In genomic region chr15:29570931-29571727, GRCh38 we compare ENCODE assay signal across 8 cellular contexts.
DNase-seq lines count a peak whose midpoint lies in the region; ATAC-seq and TF ChIP-seq lines count a peak whose summit lies in the region.

No MANE protein-coding gene starts in this region.

- H3K9me3 ChIP-seq in mesodermal cell (ENCODE audit: control insufficient read depth, low read length), result no peaks in the 10 kb centered on the region
- H3K9me3 ChIP-seq in upper lobe of left lung, result no peaks in the 10 kb centered on the region

- peaks cover 9% of the 10 kb centered on the region for H3K4me1 ChIP-seq in mesodermal cell (ENCODE audit: control insufficient read depth, insufficient read depth, low read length, poor library complexity, severe bottlenecking)
- peaks cover 4 to 39% (median 16%) of the 10 kb centered on the region in 4 donors for H3K4me1 ChIP-seq in upper lobe of left lung

- 0 to 1% methylated on average over 41 to 55 of the region's 90 CpGs for WGBS in mesodermal cell (ENCODE audit: insufficient coverage in 2 of 2), 2 experiments
- 1 to 3% methylated on average over 10 to 17 of the region's 90 CpGs for WGBS in upper lobe of left lung, 2 donors

- H3K27me3 ChIP-seq in upper lobe of left lung, result peaks cover 0 to 18% (median 2%) of the 10 kb centered on the region in 4 donors

- TF ChIP-seq POLR2A in upper lobe of left lung (IDR thresholded peaks at IDR 0.05), result no peak

- peak in 1 of 2 donors; percentile 21 for ATAC-seq in upper lobe of left lung (ENCODE audit: low FRiP score in 2 of 2)
- no peak for ATAC-seq in HG02798 (IDR thresholded peaks at IDR 0.05; ENCODE audit: poor library complexity, unreplicated experiment)
- ATAC-seq in GM21360 (IDR thresholded peaks at IDR 0.05; ENCODE audit: unreplicated experiment), result no peak

- TF ChIP-seq CTCF in choroid plexus epithelial cell (conservative IDR thresholded peaks at IDR 0.05; ENCODE audit: low read depth, low read length), result no peak
- no peak for TF ChIP-seq CTCF in upper lobe of left lung (IDR thresholded peaks at IDR 0.05)

- H3K36me3 ChIP-seq in mesodermal cell (ENCODE audit: control insufficient read depth, insufficient read depth, low read length) (no peaks in the 10 kb centered on the region), upper lobe of left lung (no peaks in the 10 kb centered on the region)

- H3K27ac ChIP-seq in mesodermal cell (ENCODE audit: low read depth, low read length, severe bottlenecking) (no peak overlapping the region), upper lobe of left lung (peak overlapping the region in 2 of 4 donors; percentile 4 to 61)

- peak overlapping the region; percentile 35 for H3K4me3 ChIP-seq in choroid plexus epithelial cell (ENCODE audit: low read depth, low read length)
- H3K4me3 ChIP-seq in mesodermal cell (ENCODE audit: extremely low read depth, insufficient read depth, low read length, poor library complexity, severe bottlenecking), result peak overlapping the region; percentile 29
- peak overlapping the region; percentile 7 to 60 (median 54) for H3K4me3 ChIP-seq in upper lobe of left lung

- no peak for TF ChIP-seq EP300 in upper lobe of left lung (IDR thresholded peaks at IDR 0.05)

- DNase-seq in Daoy (ENCODE audit: low read depth) (peak; percentile 65), NCI-H146 (lab: John Stamatoyannopoulos, UW) (peak; percentile 21), choroid plexus epithelial cell (ENCODE audit: low read depth) (peak; percentile 18), upper lobe of left lung (peak in 1 of 2 donors; percentile 85), NOMO-1 treated with dmso at 0.1 percent for 144 hours (lab: John Stamatoyannopoulos, UW; ENCODE audit: unreplicated experiment) (no peak)
